10 cellular contexts compared by ENCODE assay signal in the genomic region with DNA sequence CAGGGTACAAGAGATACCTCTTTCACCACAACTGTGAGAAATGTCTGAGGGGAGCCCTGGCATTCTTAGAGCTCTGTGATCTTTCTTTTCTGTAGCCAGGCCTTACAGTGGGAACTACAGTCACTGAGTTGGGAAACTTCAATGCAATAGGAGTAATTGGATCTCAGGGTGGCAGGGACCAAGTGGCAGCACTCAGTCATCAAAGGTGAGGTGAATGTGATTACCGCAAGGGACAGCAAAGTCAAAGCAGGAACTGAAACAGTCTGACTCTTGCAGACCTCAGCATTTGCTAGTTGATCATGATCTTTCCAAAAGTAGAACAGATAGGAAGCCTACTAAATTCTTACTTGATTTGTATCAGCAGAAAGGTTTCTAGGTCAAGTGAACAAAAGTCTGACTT. TPM values are rescaled to one million over a fixed set of nuclear protein-coding genes. Genes with fewer than 3 reads are reported as not detected.
DNase-seq lines count a peak whose midpoint lies in the region; ATAC-seq and TF ChIP-seq lines count a peak whose summit lies in the region.
"Had no signal": no experiment of that assay in that cellular context is flagged by ENCODE, and none has a peak within 500 bp of the region (broad histone marks: within the 10 kb centered on the region; RNA-seq: fewer than 3 reads in every experiment).

No MANE protein-coding gene starts in this region.

- no peaks in the 10 kb centered on the region for H3K36me3 ChIP-seq in lower lobe of right lung

- H3K9me3 ChIP-seq in lower lobe of right lung = no peaks in the 10 kb centered on the region

- no peaks in the 10 kb centered on the region for H3K4me1 ChIP-seq in lower lobe of right lung

- DNase-seq in GM20000 (ENCODE audit: low spot score) = peak; percentile 70
- DNase-seq in dedifferentiated amniotic fluid mesenchymal stem cell (ENCODE audit: extremely low spot score) = peak; percentile 10
- no peak for DNase-seq in lower lobe of right lung
- no peak for DNase-seq in D341Med (ENCODE audit: low spot score)
- no peak for DNase-seq in NCI-H446 (lab: John Stamatoyannopoulos, UW)
- DNase-seq in NCI-H82 (lab: John Stamatoyannopoulos, UW) = no peak
- DNase-seq: activated effector memory CD4-positive, alpha-beta T cell treated with anti-CD3 and anti-CD28 coated beads, Interleukin-2, amount 50 U/mL, for 16 hours had no signal

- peak; percentile 61 for ATAC-seq in GM18499 (IDR thresholded peaks at IDR 0.05; ENCODE audit: insufficient read depth, unreplicated experiment)
- peak; percentile 92 for ATAC-seq in HG03354 (IDR thresholded peaks at IDR 0.05; ENCODE audit: poor library complexity, severe bottlenecking, unreplicated experiment)
- no peak for ATAC-seq in lower lobe of right lung
- ATAC-seq: Panc1 had no signal

- intact Hi-C loops in lower lobe of right lung (cut with DNase I) = no loop called here

- H3K27me3 ChIP-seq in lower lobe of right lung (ENCODE audit: low read depth) = no peaks in the 10 kb centered on the region

- no peak overlapping the region for H3K27ac ChIP-seq in lower lobe of right lung

- no peak overlapping the region for H3K4me3 ChIP-seq in lower lobe of right lung

- TF ChIP-seq CTCF in GM20000 (IDR thresholded peaks at IDR 0.05; ENCODE audit: extremely low read depth, missing control alignments) = no peak
- no peak for TF ChIP-seq CTCF in lower lobe of right lung (IDR thresholded peaks at IDR 0.05)

RNA-seq across cellular contexts. Expression of gene MCF2L2, which starts 7.3 kb away (rescaled TPM):
- 0.62 TPM for total RNA-seq in lower lobe of right lung

Comparison
In these comparisons a context has a peak if more than half of its experiments do, and no peak if none do; other contexts are left out.
1. ATAC-seq: peak in GM18499 (single experiment) and HG03354 (single experiment); none in lower lobe of right lung (0 of 2).
2. DNase-seq: peak in GM20000 (single experiment) and dedifferentiated amniotic fluid mesenchymal stem cell (single experiment); none in lower lobe of right lung (single experiment), D341Med (single experiment), NCI-H446 (0 of 2) and NCI-H82 (single experiment).